ENCODE assay signal across 8 cellular contexts in genomic region chr12:25957898-25958253, GRCh38. TPM values are rescaled to one million over a fixed set of nuclear protein-coding genes. Genes with fewer than 3 reads are reported as not detected.
DNase-seq lines count a peak whose midpoint lies in the region; TF ChIP-seq lines count a peak whose summit lies in the region.

No MANE protein-coding gene starts in this region.

- H3K4me1 ChIP-seq in Karpas-422 (ENCODE audit: low read length), result peaks cover 15% of the 10 kb centered on the region
- peaks cover 0 to 39% (median 22%) of the 10 kb centered on the region in 4 donors for H3K4me1 ChIP-seq in stomach

- H3K27ac ChIP-seq in Karpas-422 (ENCODE audit: low read length) (no peak overlapping the region), stomach (peak overlapping the region; percentile 90 to 96 (median 95))

- BruUV-seq in MCF 10A (replicated peaks; lab: Mats Ljungman, UMichigan), result no TSS peak

- no peaks in the 10 kb centered on the region for H4K20me1 ChIP-seq in Karpas-422 (ENCODE audit: insufficient read depth, low read depth, low read length)

- no peak for TF ChIP-seq EP300 in stomach (IDR thresholded peaks at IDR 0.05)

- no peaks in the 10 kb centered on the region for H3K36me3 ChIP-seq in Karpas-422 (ENCODE audit: insufficient read depth, low read length)
- H3K36me3 ChIP-seq in stomach, result peaks cover 0 to 7% (median 0%) of the 10 kb centered on the region in 4 donors

- peaks cover 27% of the 10 kb centered on the region for H3K4me1 Mint-ChIP-seq in MCF 10A (ENCODE audit: insufficient read depth, unreplicated experiment)

- POLR2A ChIA-PET in MCF 10A (lab: Yijun Ruan, JAX), result interaction anchor here (0.7 to 3.7 kb wide), 8 partner anchors 11 to 445 kb away, joined by 3 to 29 read pairs (median 4); no protein-coding TSS in a partner anchor

- CTCF ChIA-PET in MCF 10A (lab: Yijun Ruan, JAX), result interaction anchor here (0.6 to 1.0 kb wide), 7 partner anchors 14 to 1052 kb away, joined by 3 to 6 read pairs (median 4); no protein-coding TSS in a partner anchor

- peak overlapping the region; percentile 100 for H2AFZ ChIP-seq in Karpas-422 (ENCODE audit: low read length)

- peak overlapping the region; percentile 43 for H3K4me3 ChIP-seq in GM12865 (ENCODE audit: low read depth, low read length)
- H3K4me3 ChIP-seq in Karpas-422 (ENCODE audit: low read length), result peak overlapping the region; percentile 66
- peak overlapping the region; percentile 74 to 83 (median 78) for H3K4me3 ChIP-seq in stomach

- H3K9me3 Mint-ChIP-seq in MCF 10A (ENCODE audit: unreplicated experiment), result no peaks in the 10 kb centered on the region

- peak overlapping the region; percentile 86 for H3K4me2 ChIP-seq in Karpas-422 (ENCODE audit: low read depth, low read length, poor library complexity, severe bottlenecking)

- peak overlapping the region; percentile 66 for H3K27ac Mint-ChIP-seq in MCF 10A (ENCODE audit: low read depth, unreplicated experiment)

- H3K27me3 Mint-ChIP-seq in MCF 10A (ENCODE audit: insufficient read depth, unreplicated experiment), result no peaks in the 10 kb centered on the region

- H3K4me3 Mint-ChIP-seq in MCF 10A (ENCODE audit: unreplicated experiment), result peak overlapping the region; percentile 81

- H3K79me2 ChIP-seq in Karpas-422 (ENCODE audit: low read length), result no peaks in the 10 kb centered on the region

- intact Hi-C loops in MCF 10A (cut with micrococcal nuclease), result loop anchor here (5.0 kb wide), 2 partner anchors 164 to 626 kb away; no protein-coding TSS in a partner anchor
- intact Hi-C loops in stomach (cut with DNase I; ENCODE audit: low total_unique reads), result no loop called here

- H3K27me3 ChIP-seq in Karpas-422 (ENCODE audit: low read length), result no peaks in the 10 kb centered on the region
- H3K27me3 ChIP-seq in stomach, result peaks cover 0 to 14% (median 0%) of the 10 kb centered on the region in 3 donors

- H3K9ac ChIP-seq in Karpas-422 (ENCODE audit: low read length), result peak overlapping the region; percentile 72

- no peaks in the 10 kb centered on the region for H3K9me3 ChIP-seq in Karpas-422 (ENCODE audit: low read length)
- H3K9me3 ChIP-seq in stomach, result no peaks in the 10 kb centered on the region

- H3K36me3 Mint-ChIP-seq in MCF 10A (ENCODE audit: insufficient read depth, unreplicated experiment), result peaks cover 4% of the 10 kb centered on the region

- TF ChIP-seq CTCF in GM12865 (IDR thresholded peaks at IDR 0.05; ENCODE audit: insufficient read depth, low read depth, low read length, missing control alignments), result no peak
- TF ChIP-seq CTCF in MCF 10A (IDR thresholded peaks at IDR 0.05; ENCODE audit: unreplicated experiment), result no peak
- TF ChIP-seq CTCF in stomach (IDR thresholded peaks at IDR 0.05), result no peak

- 1 to 5% (median 3%) methylated on average over 11 of the region's 11 CpGs for WGBS in stomach, 5 donors

- DNase-seq in GM12865 (ENCODE audit: low read depth) (peak; percentile 5), Karpas-422 (peak; percentile 44), MCF 10A (ENCODE audit: unreplicated experiment) (peak; percentile 56), kidney glomerular epithelial cell (lab: John Stamatoyannopoulos, UW) (peak; percentile 68), stomach (no peak), islet precursor cell (no peak)
- no peak for DNase-seq in activated CD4-positive, CD25-positive, alpha-beta regulatory T cell (lab: John Stamatoyannopoulos, UW)
- DNase-seq in activated effector memory CD4-positive, alpha-beta T cell treated with anti-CD3 and anti-CD28 coated beads, Interleukin-2, amount 50 U/mL, for 16 hours, result no peak

- TF ChIP-seq POLR2A in stomach (IDR thresholded peaks at IDR 0.05), result no peak

- H3K9me2 ChIP-seq in Karpas-422 (replicated peaks; ENCODE audit: insufficient read depth, low read length), result no peaks in the 10 kb centered on the region

RNA-seq across cellular contexts. Expression of gene RASSF8, which starts 0.6 kb away (rescaled TPM):
- total RNA-seq in Karpas-422 (2014; rRNA removed; shearing (Covaris generic); ENCODE audit: low replicate concordance), result 0.45 and 4.5 TPM in 2 replicates
- total RNA-seq in MCF 10A (2022) (52.9 and 70.1 TPM in 2 replicates), stomach (10 to 100 TPM in 4 of 5 donors, 1 to 10 TPM in 1; 4.6 to 66.8 (median 18.7) TPM)
- 1 to 10 TPM; 3.7 to 6.0 (median 4.1) TPM for polyA plus RNA-seq in stomach

Comparison
In these comparisons a context has a peak if more than half of its experiments do, and no peak if none do; other contexts are left out.
1. DNase-seq: peak in GM12865 (single experiment), Karpas-422 (single experiment), MCF 10A (single experiment) and kidney glomerular epithelial cell (single experiment); none in stomach (single experiment), activated CD4-positive, CD25-positive, alpha-beta regulatory T cell (0 of 4), islet precursor cell (single experiment) and activated effector memory CD4-positive, alpha-beta T cell treated with anti-CD3 and anti-CD28 coated beads, Interleukin-2, amount 50 U/mL, for 16 hours (single experiment).
2. Peak in every context shown above with its lines, with median percentiles within 50 percentile points of each other: H3K4me3 ChIP-seq.